In genomic region chr16:67551972-67552371, GRCh38 we compare ENCODE assay signal across 12 cellular contexts. TPM values are rescaled to one million over a fixed set of nuclear protein-coding genes. Genes with fewer than 3 reads are reported as not detected.
DNase-seq lines count a peak whose midpoint lies in the region; ATAC-seq and TF ChIP-seq lines count a peak whose summit lies in the region.
"Had no signal": no experiment of that assay in that cellular context is flagged by ENCODE, and none has a peak within 500 bp of the region (broad histone marks: within the 10 kb centered on the region; RNA-seq: fewer than 3 reads in every experiment).

No MANE protein-coding gene starts in this region.

- POLR2A ChIA-PET in activated CD4-positive, alpha-beta T cell treated with anti-CD3 and anti-CD28 coated beads, Interleukin-2, amount 10 ng/mL, durations not matched to agents 7 days and 5 days (lab: Charles Lee), result interaction anchor here (0.6 kb wide), 1 partner anchor 34 kb away, joined by 4 read pairs; no protein-coding TSS in a partner anchor

- H3K4me1 Mint-ChIP-seq in activated CD4-positive, alpha-beta T cell treated with anti-CD3 and anti-CD28 coated beads, Interleukin-2, amount 10 ng/mL, durations not matched to agents 7 days and 5 days, result peaks cover 71% of the 10 kb centered on the region
- H3K4me1 Mint-ChIP-seq in dendritic cell treated with granulocyte-macrophage colony-stimulating factor and Interleukin-4, amounts not matched to agents 40 ng/mL and 50 ng/mL, for 4 days (ENCODE audit: low read depth), result peaks cover 52% of the 10 kb centered on the region

- H3K36me3 ChIP-seq in Loucy (ENCODE audit: insufficient read depth, low read length) (peaks cover 5% of the 10 kb centered on the region; the same call in 1 of the 2 replicates), psoas muscle (ENCODE audit: insufficient read depth in 1 of 2, low read depth in 1 of 2) (peaks cover 0 to 30% of the 10 kb centered on the region in 2 donors), stomach (peaks cover 0 to 19% (median 8%) of the 10 kb centered on the region in 4 donors)
- H3K36me3 ChIP-seq: breast epithelium had no signal

- H3K9ac ChIP-seq in Loucy (ENCODE audit: low read depth, low read length, poor library complexity, severe bottlenecking), result peak overlapping the region; percentile 79

- H3K4me2 ChIP-seq in Loucy (ENCODE audit: low read depth, low read length, poor library complexity, severe bottlenecking), result peak overlapping the region; percentile 84

- H2AFZ ChIP-seq in Loucy (ENCODE audit: low read length), result no peak overlapping the region

- DNase-seq in activated CD4-positive, alpha-beta T cell treated with anti-CD3 and anti-CD28 coated beads, Interleukin-2, amount 10 ng/mL, durations not matched to agents 7 days and 5 days, result no peak
- DNase-seq in activated CD4-positive, alpha-beta T cell treated with anti-CD3 and anti-CD28 coated beads for 4 hours, result no peak
- DNase-seq in psoas muscle (no peak), NCI-H69 (lab: John Stamatoyannopoulos, UW) (no peak), hepatic stellate cell (ENCODE audit: low spot score) (no peak), stomach (no peak)
- DNase-seq: activated T-cell treated with anti-CD3 and anti-CD28 coated beads for 4 hours; occipital lobe; stimulated activated CD8-positive, alpha-beta memory T cell treated with anti-CD3 and anti-CD28 coated beads, Interleukin-4, amount 100 ng/mL, for 48 hours had no signal

- H3F3A ChIP-seq in Loucy (ENCODE audit: low read depth), result peaks cover 30% of the 10 kb centered on the region

- peak in 1 of 4 donors; percentile 44 for ATAC-seq in psoas muscle

- CTCF ChIA-PET in activated CD4-positive, alpha-beta T cell treated with anti-CD3 and anti-CD28 coated beads, Interleukin-2, amount 10 ng/mL, durations not matched to agents 7 days and 5 days (lab: Charles Lee), result interaction anchor here (1.2 to 3.7 kb wide), 5 partner anchors 10 to 116 kb away, joined by 3 to 17 read pairs (median 10); partner anchors contain the start of genes CARMIL2 and CTCF

- no peaks in the 10 kb centered on the region for H3K9me3 Mint-ChIP-seq in activated CD4-positive, alpha-beta T cell treated with anti-CD3 and anti-CD28 coated beads, Interleukin-2, amount 10 ng/mL, durations not matched to agents 7 days and 5 days
- no peaks in the 10 kb centered on the region for H3K9me3 Mint-ChIP-seq in dendritic cell treated with granulocyte-macrophage colony-stimulating factor and Interleukin-4, amounts not matched to agents 40 ng/mL and 50 ng/mL, for 4 days

- TF ChIP-seq CTCF in Loucy (conservative IDR thresholded peaks at IDR 0.05; ENCODE audit: low read length) (no peak), psoas muscle (IDR thresholded peaks at IDR 0.05) (no peak), stomach (IDR thresholded peaks at IDR 0.05) (no peak)

- H3K4me3 Mint-ChIP-seq in activated CD4-positive, alpha-beta T cell treated with anti-CD3 and anti-CD28 coated beads, Interleukin-2, amount 10 ng/mL, durations not matched to agents 7 days and 5 days, result no peak overlapping the region
- H3K4me3 Mint-ChIP-seq in dendritic cell treated with granulocyte-macrophage colony-stimulating factor and Interleukin-4, amounts not matched to agents 40 ng/mL and 50 ng/mL, for 4 days, result no peak overlapping the region

- H3K27me3 ChIP-seq in Loucy (ENCODE audit: insufficient read depth, low read length, poor library complexity, severe bottlenecking), result no peaks in the 10 kb centered on the region
- H3K27me3 ChIP-seq in psoas muscle (ENCODE audit: insufficient read depth in 3 of 3, low read length in 2 of 3), result no peaks in the 10 kb centered on the region
- H3K27me3 ChIP-seq in stomach, result no peaks in the 10 kb centered on the region
- H3K27me3 ChIP-seq: breast epithelium had no signal

- H3K79me2 ChIP-seq in Loucy (ENCODE audit: insufficient read depth, low read length), result peaks cover 71% of the 10 kb centered on the region

- no peaks in the 10 kb centered on the region for H3K9me2 ChIP-seq in Loucy (replicated peaks; ENCODE audit: low read depth, low read length)

- H3K27me3 Mint-ChIP-seq in activated CD4-positive, alpha-beta T cell treated with anti-CD3 and anti-CD28 coated beads, Interleukin-2, amount 10 ng/mL, durations not matched to agents 7 days and 5 days, result no peaks in the 10 kb centered on the region
- no peaks in the 10 kb centered on the region for H3K27me3 Mint-ChIP-seq in dendritic cell treated with granulocyte-macrophage colony-stimulating factor and Interleukin-4, amounts not matched to agents 40 ng/mL and 50 ng/mL, for 4 days

- H3K4me1 ChIP-seq in Loucy (ENCODE audit: insufficient read depth, low read length, poor library complexity, severe bottlenecking) (peaks cover 92% of the 10 kb centered on the region), psoas muscle (peaks cover 63% of the 10 kb centered on the region), stomach (peaks cover 8 to 39% (median 19%) of the 10 kb centered on the region in 4 donors)
- H3K4me1 ChIP-seq: breast epithelium had no signal

- 85 to 94% (median 93%) methylated on average over 2 of the region's 2 CpGs for WGBS in psoas muscle, 3 donors
- 90 to 95% (median 94%) methylated on average over 2 of the region's 2 CpGs for WGBS in stomach, 5 donors

- no peak for TF ChIP-seq EP300 in stomach (IDR thresholded peaks at IDR 0.05)

- H3K4me3 ChIP-seq in Loucy (ENCODE audit: low read length, poor library complexity, severe bottlenecking), result peak overlapping the region; percentile 61
- H3K4me3 ChIP-seq in psoas muscle, result no peak overlapping the region
- H3K4me3 ChIP-seq in stomach, result no peak overlapping the region
- H3K4me3 ChIP-seq: breast epithelium had no signal

- intact Hi-C loops in dendritic cell treated with granulocyte-macrophage colony-stimulating factor and Interleukin-4, amounts not matched to agents 40 ng/mL and 50 ng/mL, for 4 days (cut with micrococcal nuclease), result no loop called here
- intact Hi-C loops in psoas muscle (cut with DNase I), result no loop called here
- intact Hi-C loops in stomach (cut with DNase I; ENCODE audit: low total_unique reads), result no loop called here

- peaks cover 16% of the 10 kb centered on the region for H3K36me3 Mint-ChIP-seq in activated CD4-positive, alpha-beta T cell treated with anti-CD3 and anti-CD28 coated beads, Interleukin-2, amount 10 ng/mL, durations not matched to agents 7 days and 5 days (ENCODE audit: low read depth)
- peaks cover 33% of the 10 kb centered on the region for H3K36me3 Mint-ChIP-seq in dendritic cell treated with granulocyte-macrophage colony-stimulating factor and Interleukin-4, amounts not matched to agents 40 ng/mL and 50 ng/mL, for 4 days (ENCODE audit: low read depth)

- peak overlapping the region; percentile 53 for H3K27ac ChIP-seq in psoas muscle
- peak overlapping the region in 1 of 5 donors; percentile 10 for H3K27ac ChIP-seq in stomach
- H3K27ac ChIP-seq: breast epithelium had no signal

- no peaks in the 10 kb centered on the region for H4K20me1 ChIP-seq in Loucy (ENCODE audit: insufficient read depth, low read length, poor library complexity, severe bottlenecking)

- no peak for TF ChIP-seq POLR2A in stomach (IDR thresholded peaks at IDR 0.05)

- no peaks in the 10 kb centered on the region for H3K9me3 ChIP-seq in Loucy (ENCODE audit: insufficient read depth, low read depth, low read length)
- H3K9me3 ChIP-seq in psoas muscle, result no peaks in the 10 kb centered on the region
- no peaks in the 10 kb centered on the region for H3K9me3 ChIP-seq in stomach
- H3K9me3 ChIP-seq: breast epithelium had no signal

- peak overlapping the region; percentile 85 for H3K27ac Mint-ChIP-seq in activated CD4-positive, alpha-beta T cell treated with anti-CD3 and anti-CD28 coated beads, Interleukin-2, amount 10 ng/mL, durations not matched to agents 7 days and 5 days
- H3K27ac Mint-ChIP-seq in dendritic cell treated with granulocyte-macrophage colony-stimulating factor and Interleukin-4, amounts not matched to agents 40 ng/mL and 50 ng/mL, for 4 days, result peak overlapping the region; percentile 45

RNA-seq across cellular contexts. Expression of gene CTCF, which starts 10.4 kb away (rescaled TPM):
- 10 to 100 TPM; 87.1 to 98.5 TPM for total RNA-seq in activated CD4-positive, alpha-beta T cell treated with anti-CD3 and anti-CD28 coated beads, Interleukin-2, amount 10 ng/mL, durations not matched to agents 7 days and 5 days
- total RNA-seq in psoas muscle (10 to 100 TPM; 22.1 to 26.5 (median 26.0) TPM), stomach (10 to 100 TPM; 29.2 to 47.3 (median 38.8) TPM)
- polyA plus RNA-seq in psoas muscle (10 to 100 TPM; 17.7 to 44.7 (median 18.9) TPM), stomach (10 to 100 TPM; 15.0 to 19.9 (median 17.9) TPM)

RNA-seq across cellular contexts. Expression of gene RIPOR1, which starts 23.3 kb away (rescaled TPM):
- 10 to 100 TPM; 12.8 to 15.8 TPM for total RNA-seq in activated CD4-positive, alpha-beta T cell treated with anti-CD3 and anti-CD28 coated beads, Interleukin-2, amount 10 ng/mL, durations not matched to agents 7 days and 5 days
- 10 to 100 TPM; 34.1 to 58.1 (median 49.5) TPM for total RNA-seq in psoas muscle
- 10 to 100 TPM; 16.5 to 27.4 (median 20.6) TPM for polyA plus RNA-seq in psoas muscle
- 100 to 1,000 TPM in 2 of 5 donors, 10 to 100 TPM in 3; 24.0 to 159 (median 38.4) TPM for total RNA-seq in stomach
- polyA plus RNA-seq in stomach, result 10 to 100 TPM; 17.2 to 29.5 (median 23.4) TPM
